In genomic region chr1:208042868-208043267, GRCh38 we compare ENCODE assay signal across 18 cellular contexts.
DNase-seq lines count a peak whose midpoint lies in the region; ATAC-seq, FAIRE-seq and TF ChIP-seq lines count a peak whose summit lies in the region.
"Had no signal": no experiment of that assay in that cellular context is flagged by ENCODE, and none has a peak within 500 bp of the region (broad histone marks: within the 10 kb centered on the region; RNA-seq: fewer than 3 reads in every experiment).

No MANE protein-coding gene starts in this region.

- DNase-seq in endothelial cell of umbilical vein (ENCODE audit: low read depth, low spot score) (no peak), pancreas (no peak), MG63 (no peak)
- DNase-seq in naive thymus-derived CD4-positive, alpha-beta T cell = no peak
- no peak for DNase-seq in activated CD4-positive, alpha-beta T cell treated with anti-CD3 and anti-CD28 coated beads for 48 hours
- DNase-seq: 8988T; Calu3; CD4-positive, alpha-beta memory T cell; DMS53; GF-D8; GOT3; HFFc6 had no signal

- H3K27me3 Mint-ChIP-seq in naive thymus-derived CD4-positive, alpha-beta T cell = peaks cover 6 to 18% (median 8%) of the 10 kb centered on the region in 5 donors

- H3K36me3 ChIP-seq in endothelial cell of umbilical vein (ENCODE audit: control insufficient read depth in 2 of 2, extremely low read depth in 1 of 2, insufficient read depth in 2 of 2, low read length in 2 of 2) (peaks cover 56 to 81% of the 10 kb centered on the region in 2 experiments), pancreas (peaks cover 0 to 20% (median 0%) of the 10 kb centered on the region in 3 donors), MG63 (no peaks in the 10 kb centered on the region)
- H3K36me3 ChIP-seq in naive thymus-derived CD4-positive, alpha-beta T cell (ENCODE audit: control insufficient read depth in 2 of 3, insufficient read depth in 3 of 3, low read length in 3 of 3) = no peaks in the 10 kb centered on the region
- H3K36me3 ChIP-seq: HAP-1 had no signal

- H3K9ac ChIP-seq in endothelial cell of umbilical vein (replicated peaks; ENCODE audit: extremely low read depth, insufficient read depth, low read length) = no peak overlapping the region

- no peak for FAIRE-seq in endothelial cell of umbilical vein (lab: Jason Lieb, UNC)
- FAIRE-seq in pancreas (lab: Jason Lieb, UNC) = no peak
- FAIRE-seq: A549, GM12891, GM18507, H54 had no signal

- no peaks in the 10 kb centered on the region for H3K27me3 ChIP-seq in endothelial cell of umbilical vein (ENCODE audit: control insufficient read depth in 2 of 2, insufficient read depth in 2 of 2, low read length in 2 of 2)
- no peaks in the 10 kb centered on the region for H3K27me3 ChIP-seq in pancreas
- H3K27me3 ChIP-seq in naive thymus-derived CD4-positive, alpha-beta T cell (ENCODE audit: control insufficient read depth in 2 of 2, insufficient read depth in 2 of 2, low read length in 2 of 2) = no peaks in the 10 kb centered on the region
- no peaks in the 10 kb centered on the region for H3K27me3 ChIP-seq in MG63

- H3K9me3 ChIP-seq in endothelial cell of umbilical vein (replicated peaks; ENCODE audit: control insufficient read depth, insufficient read depth, low read length) = no peaks in the 10 kb centered on the region
- no peaks in the 10 kb centered on the region for H3K9me3 ChIP-seq in pancreas
- H3K9me3 ChIP-seq in naive thymus-derived CD4-positive, alpha-beta T cell (ENCODE audit: control insufficient read depth in 2 of 3, low read length in 3 of 3) = no peaks in the 10 kb centered on the region
- H3K9me3 ChIP-seq in MG63 = no peaks in the 10 kb centered on the region
- H3K9me3 ChIP-seq: A549, HAP-1 had no signal

- POLR2A ChIA-PET in endothelial cell of umbilical vein (lab: Charles Lee) = no interaction called here
- POLR2A ChIA-PET in naive thymus-derived CD4-positive, alpha-beta T cell (lab: Charles Lee) = no interaction called here

- no peaks in the 10 kb centered on the region for H3K36me3 Mint-ChIP-seq in naive thymus-derived CD4-positive, alpha-beta T cell

- no peaks in the 10 kb centered on the region for H3K9me3 Mint-ChIP-seq in naive thymus-derived CD4-positive, alpha-beta T cell
- H3K9me3 Mint-ChIP-seq: CD4-positive, alpha-beta memory T cell; HFFc6 had no signal

- H3K4me1 Mint-ChIP-seq in naive thymus-derived CD4-positive, alpha-beta T cell = peaks cover 0 to 15% (median 7%) of the 10 kb centered on the region in 7 donors

- H3K4me3 Mint-ChIP-seq in naive thymus-derived CD4-positive, alpha-beta T cell = no peak overlapping the region
- H3K4me3 Mint-ChIP-seq: CD4-positive, alpha-beta memory T cell; HFFc6 had no signal

- no peak overlapping the region for H3K27ac Mint-ChIP-seq in naive thymus-derived CD4-positive, alpha-beta T cell
- H3K27ac Mint-ChIP-seq: CD4-positive, alpha-beta memory T cell; HFFc6 had no signal

- peak overlapping the region; percentile 47 for H3K27ac ChIP-seq in VCaP
- H3K27ac ChIP-seq in endothelial cell of umbilical vein (ENCODE audit: insufficient read depth, low read depth, low read length) = no peak overlapping the region
- H3K27ac ChIP-seq in pancreas = peak overlapping the region; percentile 67 to 78 (median 72)
- H3K27ac ChIP-seq in naive thymus-derived CD4-positive, alpha-beta T cell (ENCODE audit: low read depth, low read length) = no peak overlapping the region
- H3K27ac ChIP-seq: A549 had no signal

- dilution Hi-C loops in endothelial cell of umbilical vein (cut with MboI; ENCODE audit: extremely low pct_ligation_motif_present, low sequenced_read_pairs) = no loop called here

- ATAC-seq in pancreas = no peak
- no peak for ATAC-seq in naive thymus-derived CD4-positive, alpha-beta T cell
- ATAC-seq: A549 had no signal

- TSS peak; percentile 5 for BruUV-seq in endothelial cell of umbilical vein (replicated peaks; lab: Mats Ljungman, UMichigan)

- H3K9me1 ChIP-seq in endothelial cell of umbilical vein (replicated peaks; ENCODE audit: control insufficient read depth, extremely low read depth, insufficient read depth, low read length) = no peaks in the 10 kb centered on the region

- H3K4me1 ChIP-seq in endothelial cell of umbilical vein (ENCODE audit: control insufficient read depth, extremely low read depth, insufficient read depth, low read length) = no peaks in the 10 kb centered on the region
- H3K4me1 ChIP-seq in pancreas = peaks cover 49 to 64% (median 57%) of the 10 kb centered on the region in 3 donors
- H3K4me1 ChIP-seq in naive thymus-derived CD4-positive, alpha-beta T cell (ENCODE audit: control insufficient read depth in 2 of 2, insufficient read depth in 2 of 2, low read length in 2 of 2) = no peaks in the 10 kb centered on the region
- H3K4me1 ChIP-seq: A549, HAP-1 had no signal

- no peak overlapping the region for H3K4me2 ChIP-seq in endothelial cell of umbilical vein (ENCODE audit: insufficient read depth, low read length)
- H3K4me2 ChIP-seq: A549 had no signal

- TF ChIP-seq CTCF in VCaP (conservative IDR thresholded peaks at IDR 0.05) (no peak), endothelial cell of umbilical vein (IDR thresholded peaks at IDR 0.05; ENCODE audit: extremely low read depth in 1 of 2, insufficient read depth in 1 of 2, low read depth in 1 of 2, low read length in 2 of 2) (no peak), pancreas (IDR thresholded peaks at IDR 0.05) (no peak)

- H3K79me2 ChIP-seq in endothelial cell of umbilical vein (ENCODE audit: control insufficient read depth, insufficient read depth, low read length) = no peaks in the 10 kb centered on the region

- intact Hi-C loops in endothelial cell of umbilical vein (cut with micrococcal nuclease) (no loop called here), pancreas (cut with DNase I) (no loop called here)
- intact Hi-C loops in naive thymus-derived CD4-positive, alpha-beta T cell (cut with micrococcal nuclease) = no loop called here

- H3K4me3 ChIP-seq in endothelial cell of umbilical vein (replicated peaks in 1 of 3; ENCODE audit: insufficient read depth in 1 of 3, low read depth in 1 of 3, low read length in 3 of 3) (no peak overlapping the region), pancreas (peak overlapping the region in 1 of 4 donors; percentile 17), MG63 (no peak overlapping the region)
- H3K4me3 ChIP-seq in naive thymus-derived CD4-positive, alpha-beta T cell (ENCODE audit: low read length) = no peak overlapping the region
- H3K4me3 ChIP-seq: A549, HAP-1 had no signal

- no peak for TF ChIP-seq POLR2A in endothelial cell of umbilical vein (IDR thresholded peaks at IDR 0.05; ENCODE audit: low read depth, low read length)

- H4K20me1 ChIP-seq in endothelial cell of umbilical vein (replicated peaks; ENCODE audit: control insufficient read depth, extremely low read depth, insufficient read depth, low read length) = no peaks in the 10 kb centered on the region

- CTCF ChIA-PET in endothelial cell of umbilical vein (lab: Charles Lee) = interaction anchor here (0.9 to 2.5 kb wide), 3 partner anchors 14 to 197 kb away, joined by 3 to 10 read pairs (median 4); no protein-coding TSS in a partner anchor
- CTCF ChIA-PET in naive thymus-derived CD4-positive, alpha-beta T cell (lab: Charles Lee) = interaction anchor here (0.8 kb wide), 1 partner anchor 50 kb away, joined by 3 read pairs; no protein-coding TSS in a partner anchor

- 52 to 53% methylated on average over 13 of the region's 13 CpGs for WGBS in pancreas, 2 donors

- H2AFZ ChIP-seq in endothelial cell of umbilical vein (ENCODE audit: low read depth, low read length) = no peak overlapping the region

TF ChIP-seq in endothelial cell of umbilical vein, 7 proteins besides CTCF, POLR2A, EP300 and RAD21:
- TF ChIP-seq JUN (IDR thresholded peaks at IDR 0.05; ENCODE audit: borderline replicate concordance, insufficient read depth, insufficient read length, low read depth) = no peak
- no peak for TF ChIP-seq POLR2AphosphoS5 (IDR thresholded peaks at IDR 0.05; ENCODE audit: insufficient read depth, low read depth, low read length)
- TF ChIP-seq GATA2 (IDR thresholded peaks at IDR 0.05; ENCODE audit: insufficient read depth, insufficient read length, low read depth, low read length) = no peak
- TF ChIP-seq MAX (IDR thresholded peaks at IDR 0.05; ENCODE audit: insufficient read depth, insufficient read length) = no peak
- TF ChIP-seq FOS (IDR thresholded peaks at IDR 0.05; ENCODE audit: borderline replicate concordance, insufficient read depth, low read length) = no peak
- no peak for TF ChIP-seq MYC (IDR thresholded peaks at IDR 0.05; ENCODE audit: low read depth, low read length)
- TF ChIP-seq EZH2 (IDR thresholded peaks at IDR 0.05; ENCODE audit: borderline replicate concordance, low read depth, low read length, severe bottlenecking) = no peak
TF ChIP-seq in endothelial cell of umbilical vein: peak in this region for 0.

Comparison
In these comparisons a context has a peak if more than half of its experiments do, and no peak if none do; other contexts are left out.
1. H3K27ac ChIP-seq: peak in VCaP (single experiment) and pancreas (4 of 4); none in endothelial cell of umbilical vein (single experiment) and naive thymus-derived CD4-positive, alpha-beta T cell (single experiment).